ENCODE assay signal across 13 cellular contexts in the genomic region with DNA sequence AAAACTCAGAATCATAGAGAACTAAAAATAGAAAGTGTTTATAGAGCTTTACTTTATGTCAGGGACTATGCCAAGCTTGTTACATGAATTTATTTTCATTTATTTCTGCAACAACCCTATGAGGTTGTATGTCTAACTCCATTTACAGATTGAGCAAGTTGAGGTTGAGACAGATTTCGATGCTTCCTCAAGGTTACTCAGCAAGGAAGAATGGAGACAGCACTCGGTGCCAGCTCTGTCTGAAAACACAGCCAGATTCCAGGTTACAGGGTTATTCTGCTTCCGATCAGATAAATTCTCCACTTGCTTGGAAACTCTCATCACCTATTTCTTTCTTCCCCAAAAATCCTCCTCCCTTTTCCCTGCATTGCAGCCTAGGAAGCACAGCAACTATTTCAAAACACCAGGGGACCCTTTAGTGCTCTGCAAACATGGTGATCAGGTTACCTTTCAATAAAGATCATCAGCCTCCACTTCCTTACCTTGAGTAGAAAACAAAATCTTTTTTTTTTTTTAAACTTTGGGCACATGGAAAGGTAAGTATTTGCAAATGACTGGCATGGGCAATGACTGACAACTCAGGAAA. TPM values are rescaled to one million over a fixed set of nuclear protein-coding genes. Genes with fewer than 3 reads are reported as not detected.
DNase-seq lines count a peak whose midpoint lies in the region; FAIRE-seq and TF ChIP-seq lines count a peak whose summit lies in the region.
"Had no signal": no experiment of that assay in that cellular context is flagged by ENCODE, and none has a peak within 500 bp of the region (broad histone marks: within the 10 kb centered on the region; RNA-seq: fewer than 3 reads in every experiment).

No MANE protein-coding gene starts in this region.

- H4K20me1 ChIP-seq in fibroblast of lung (ENCODE audit: control insufficient read depth, extremely low read depth, insufficient read depth, low read length), result no peaks in the 10 kb centered on the region

- H3K9me3 ChIP-seq in fibroblast of lung (ENCODE audit: control insufficient read depth, insufficient read depth, low read depth, low read length), result no peaks in the 10 kb centered on the region

- H3K36me3 ChIP-seq in fibroblast of lung (ENCODE audit: control insufficient read depth, insufficient read depth, low read length), result no peaks in the 10 kb centered on the region

- no peak overlapping the region for H2AFZ ChIP-seq in fibroblast of lung (ENCODE audit: low read length)

- no peak for FAIRE-seq in urothelium cell line (lab: Jason Lieb, UNC)

- no peaks in the 10 kb centered on the region for H3K79me2 ChIP-seq in fibroblast of lung (ENCODE audit: control insufficient read depth, insufficient read depth, low read length)

- DNase-seq in HCEC 1CT (peak; percentile 70), RPMI7951 (ENCODE audit: low read depth) (peak; percentile 7), fibroblast of lung (ENCODE audit: low read depth in 2 of 2) (peak; percentile 42 to 93), skeletal muscle cell (ENCODE audit: low read depth) (peak; percentile 52), urothelium cell line (ENCODE audit: low spot score) (no peak), SIG-M5 treated with dmso at 0.1 percent for 504 hours (lab: John Stamatoyannopoulos, UW; ENCODE audit: unreplicated experiment) (no peak), NCI-H1092 treated with DMSO at 0.1 percent for 48 hours (lab: John Stamatoyannopoulos, UW) (no peak)
- DNase-seq: activated naive CD4-positive, alpha-beta T cell treated with anti-CD3 and anti-CD28 coated beads for 36 hours; COR-L47; NCI-H446 had no signal

- no peak overlapping the region for H3K27ac ChIP-seq in fibroblast of lung (ENCODE audit: insufficient read depth, low read length)
- H3K27ac ChIP-seq: RWPE1 had no signal

- H3K4me3 ChIP-seq in fibroblast of lung (replicated peaks in 1 of 4; ENCODE audit: control extremely low read depth in 1 of 4, insufficient read depth in 1 of 4, low read depth in 3 of 4, low read length in 4 of 4) (no peak overlapping the region), skeletal muscle cell (ENCODE audit: low read depth, low read length) (no peak overlapping the region)

- H3K4me1 ChIP-seq in fibroblast of lung (ENCODE audit: control insufficient read depth, extremely low read depth, insufficient read depth, low read length), result no peaks in the 10 kb centered on the region

- H3K27me3 ChIP-seq in fibroblast of lung (ENCODE audit: control insufficient read depth, insufficient read depth, low read length), result no peaks in the 10 kb centered on the region

- no peak overlapping the region for H3K9ac ChIP-seq in fibroblast of lung (ENCODE audit: insufficient read depth, low read length)

- no peak for TF ChIP-seq CTCF in fibroblast of lung (conservative IDR thresholded peaks at IDR 0.05 in 1 of 2, IDR thresholded peaks at IDR 0.05 in 1 of 2; ENCODE audit: low read depth in 1 of 2, low read length in 2 of 2)

- no peak overlapping the region for H3K4me2 ChIP-seq in fibroblast of lung (ENCODE audit: extremely low read depth, insufficient read depth, low read length)

RNA-seq across cellular contexts. Expression of gene MMP3, which starts 7.0 kb away (rescaled TPM):
- total RNA-seq in RPMI7951 (2014; rRNA removed; shearing (Covaris generic)), result 0.39 and 1.3 TPM in 2 replicates
- 1.8 and 47.1 TPM in 2 replicates for total RNA-seq in fibroblast of lung
- 16.0 and 19.1 TPM in 2 replicates for polyA plus RNA-seq in fibroblast of lung
- polyA plus RNA-seq in fibroblast of lung (2012), result 9.2 and 11.6 TPM in 2 replicates
- polyA minus RNA-seq in fibroblast of lung (ENCODE audit: low replicate concordance), result 2.4 and 3.4 TPM in 2 replicates
- total RNA-seq: activated CD8-positive, alpha-beta memory T cell treated with anti-CD3 and anti-CD28 coated beads for 36 hours; activated naive CD4-positive, alpha-beta T cell treated with anti-CD3 and anti-CD28 coated beads for 36 hours had no signal
- polyA plus RNA-seq: neural cell had no signal

RNA-seq across cellular contexts. Expression of gene MMP12, which starts 38.4 kb away (rescaled TPM):
- 0.12 TPM in 1 of 2 replicates, not detected in the other for total RNA-seq in RPMI7951 (2014; rRNA removed; shearing (Covaris generic))
- 0.83 TPM in 1 of 2 replicates, not detected in the other for total RNA-seq in fibroblast of lung
- 0.15 and 0.27 TPM in 2 replicates for polyA plus RNA-seq in fibroblast of lung
- 0.06 and 0.13 TPM in 2 replicates for polyA plus RNA-seq in fibroblast of lung (2012)
- polyA minus RNA-seq in fibroblast of lung (ENCODE audit: low replicate concordance), result not detected in 2 replicates
- total RNA-seq: activated CD8-positive, alpha-beta memory T cell treated with anti-CD3 and anti-CD28 coated beads for 36 hours; activated naive CD4-positive, alpha-beta T cell treated with anti-CD3 and anti-CD28 coated beads for 36 hours had no signal
- polyA plus RNA-seq: neural cell had no signal

RNA-seq across cellular contexts. Expression of gene MMP1, which starts 38.4 kb away (rescaled TPM):
- total RNA-seq in RPMI7951 (2014; rRNA removed; shearing (Covaris generic)), result 21.2 and 25.4 TPM in 2 replicates
- total RNA-seq in fibroblast of lung, result 28.5 and 489 TPM in 2 replicates
- 40.5 and 415 TPM in 2 replicates for polyA plus RNA-seq in fibroblast of lung
- polyA plus RNA-seq in fibroblast of lung (2012), result 24.2 and 278 TPM in 2 replicates
- polyA minus RNA-seq in fibroblast of lung (ENCODE audit: low replicate concordance), result 7.8 and 78.5 TPM in 2 replicates
- total RNA-seq: activated CD8-positive, alpha-beta memory T cell treated with anti-CD3 and anti-CD28 coated beads for 36 hours; activated naive CD4-positive, alpha-beta T cell treated with anti-CD3 and anti-CD28 coated beads for 36 hours had no signal
- polyA plus RNA-seq: neural cell had no signal

RNA-seq across cellular contexts. Expression of gene MMP10, which starts 56.0 kb away (rescaled TPM):
- total RNA-seq in RPMI7951 (2014; rRNA removed; shearing (Covaris generic)), result 0.20 and 0.24 TPM in 2 replicates
- under 0.01 and 0.66 TPM in 2 replicates for total RNA-seq in fibroblast of lung
- polyA plus RNA-seq in fibroblast of lung, result 0.17 and 0.28 TPM in 2 replicates
- 0.17 and 0.31 TPM in 2 replicates for polyA plus RNA-seq in fibroblast of lung (2012)
- polyA minus RNA-seq in fibroblast of lung (ENCODE audit: low replicate concordance), result not detected in 2 replicates
- total RNA-seq: activated CD8-positive, alpha-beta memory T cell treated with anti-CD3 and anti-CD28 coated beads for 36 hours; activated naive CD4-positive, alpha-beta T cell treated with anti-CD3 and anti-CD28 coated beads for 36 hours had no signal
- polyA plus RNA-seq: neural cell had no signal

Comparison
In these comparisons a context has a peak if more than half of its experiments do, and no peak if none do; other contexts are left out.
1. DNase-seq: peak in HCEC 1CT (single experiment), RPMI7951 (single experiment), fibroblast of lung (2 of 2) and skeletal muscle cell (single experiment); none in urothelium cell line (single experiment), SIG-M5 treated with dmso at 0.1 percent for 504 hours (single experiment) and NCI-H1092 treated with DMSO at 0.1 percent for 48 hours (single experiment).